1 cellular context compared by ENCODE assay signal in the genomic region with DNA sequence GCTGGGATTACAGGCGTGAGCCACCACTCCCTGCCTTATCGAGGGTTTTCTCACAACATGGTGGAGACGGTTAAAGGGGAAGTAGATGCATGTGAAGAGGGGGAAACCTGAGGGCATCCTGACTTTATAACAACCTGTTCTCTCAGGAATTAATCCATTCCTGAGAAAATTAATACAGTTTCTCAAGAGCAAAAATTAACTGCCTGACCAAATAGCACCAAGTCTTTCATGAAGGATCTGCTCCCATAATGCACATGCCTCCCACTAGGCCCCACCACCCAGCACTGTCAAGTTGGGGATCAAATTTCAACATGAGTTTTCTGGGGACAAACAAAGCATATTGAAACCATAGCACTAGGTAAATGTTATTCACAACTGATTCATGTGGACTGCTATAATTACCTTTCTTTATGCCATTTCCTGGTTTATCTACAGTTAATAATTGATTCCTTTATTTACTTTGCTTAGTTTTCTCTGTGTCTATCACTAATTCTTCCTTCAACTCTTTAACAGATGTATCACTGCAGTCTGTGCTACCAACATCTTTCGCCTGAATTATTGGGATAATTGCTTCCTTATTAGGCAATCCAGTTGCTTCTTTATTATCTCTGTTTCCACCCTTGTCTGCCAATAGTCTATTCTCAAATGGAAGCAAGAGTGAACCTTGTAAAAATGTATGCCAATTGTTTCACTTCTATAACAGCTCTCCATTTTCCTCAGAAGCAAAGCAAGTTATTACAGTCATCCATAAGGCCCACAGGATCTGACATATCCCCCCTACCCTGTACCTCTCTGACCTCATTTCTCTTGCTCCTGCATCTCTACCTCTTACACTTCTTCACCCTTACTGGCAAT.
TF ChIP-seq lines count a peak whose summit lies in the region.

No MANE protein-coding gene starts in this region.

TF ChIP-seq in GM12878, 131 proteins besides CTCF, POLR2A, EP300 and RAD21 (continued from another document):
- TF ChIP-seq SREBF1 (IDR thresholded peaks at IDR 0.05; ENCODE audit: low read length) (no peak), ZNF24 (IDR thresholded peaks at IDR 0.05) (no peak), ZNF384 (IDR thresholded peaks at IDR 0.05; ENCODE audit: borderline replicate concordance, low read depth, low read length) (no peak), RAD51 (IDR thresholded peaks at IDR 0.05) (no peak), ATF7 (IDR thresholded peaks at IDR 0.05; ENCODE audit: low read depth) (no peak)
